In genomic region chr6:161080263-161080970, GRCh38 we compare ENCODE assay signal across 20 cellular contexts.
DNase-seq lines count a peak whose midpoint lies in the region; ATAC-seq and TF ChIP-seq lines count a peak whose summit lies in the region.
"Had no signal": no experiment of that assay in that cellular context is flagged by ENCODE, and none has a peak within 500 bp of the region (broad histone marks: within the 10 kb centered on the region; RNA-seq: fewer than 3 reads in every experiment).

No MANE protein-coding gene starts in this region.

- H3K9me2 ChIP-seq in PC-9 (ENCODE audit: insufficient read depth): no peaks in the 10 kb centered on the region

- H3K4me1 ChIP-seq in CD8-positive, alpha-beta memory T cell (ENCODE audit: insufficient read depth, low read length): peaks cover 9% of the 10 kb centered on the region
- H3K4me1 ChIP-seq in PC-9 (replicated peaks; ENCODE audit: insufficient read depth) (no peaks in the 10 kb centered on the region), colonic mucosa (no peaks in the 10 kb centered on the region), gastrocnemius medialis (no peaks in the 10 kb centered on the region)
- H3K4me1 ChIP-seq: prostate gland, spleen, testis had no signal

- BruUV-seq in PC-9 (replicated peaks; lab: Mats Ljungman, UMichigan): no TSS peak

- H3K4me3 ChIP-seq in CD8-positive, alpha-beta memory T cell (ENCODE audit: low read length): no peak overlapping the region
- H3K4me3 ChIP-seq in PC-9 (no peak overlapping the region), colonic mucosa (no peak overlapping the region), gastrocnemius medialis (no peak overlapping the region)
- H3K4me3 ChIP-seq: K562, prostate gland, spleen, testis had no signal

- peaks cover 4 to 10% (median 8%) of the 10 kb centered on the region in 3 donors for H3K4me1 Mint-ChIP-seq in CD8-positive, alpha-beta memory T cell
- H3K4me1 Mint-ChIP-seq: brain, neural crest cell had no signal

- peaks cover 38% of the 10 kb centered on the region for H3K36me3 ChIP-seq in CD8-positive, alpha-beta memory T cell (ENCODE audit: insufficient read depth, low read length)
- H3K36me3 ChIP-seq in PC-9 (ENCODE audit: low read depth): 0 out of 2 replicates have a peak, but pooled peaks cover 9% of the 10 kb centered on the region
- peaks cover 3% of the 10 kb centered on the region for H3K36me3 ChIP-seq in colonic mucosa
- H3K36me3 ChIP-seq in gastrocnemius medialis: peaks cover 0 to 49% of the 10 kb centered on the region in 2 donors

- DNase-seq in activated effector memory CD4-positive, alpha-beta T cell treated with anti-CD3 and anti-CD28 coated beads, Interleukin-2, amount 50 U/mL, for 16 hours: peak; percentile 76
- no peak for DNase-seq in activated effector memory CD4-positive, alpha-beta T cell treated with Interleukin-2 at 50 U/mL for 16 hours
- peak in 1 of 5 donors; percentile 23 for DNase-seq in CD8-positive, alpha-beta memory T cell
- DNase-seq in activated T-helper 9 cell treated with anti-CD3 and anti-CD28 coated beads, Interleukin-2, amount 50 U/mL, for 16 hours (ENCODE audit: low read depth): peak; percentile 26
- DNase-seq in head of caudate nucleus (peak in 38 of 42 donors; percentile 23 to 80 (median 51)), PC-9 (no peak), colonic mucosa (no peak), gastrocnemius medialis (no peak)
- DNase-seq: erythroblast, MV-4-11, NCI-H187, NCI-H774, SIG-M5, spleen, testis, WERI-Rb-1 had no signal

- no peak overlapping the region for H3K9ac ChIP-seq in colonic mucosa (ENCODE audit: low read depth in 2 of 2, low read length in 2 of 2)

- peak overlapping the region; percentile 19 for H3K27ac ChIP-seq in CD8-positive, alpha-beta memory T cell (ENCODE audit: low read depth, low read length)
- H3K27ac ChIP-seq in PC-9 (no peak overlapping the region), colonic mucosa (no peak overlapping the region), gastrocnemius medialis (no peak overlapping the region)
- H3K27ac ChIP-seq: prostate gland, testis, WERI-Rb-1 had no signal

- CTCF ChIA-PET in CD8-positive, alpha-beta memory T cell (lab: Charles Lee): no interaction called here
- CTCF ChIA-PET in PC-9 (lab: Charles Lee): no interaction called here

- H3K79me2 ChIP-seq in PC-9 (ENCODE audit: low read depth): no peaks in the 10 kb centered on the region

- H3K9me3 Mint-ChIP-seq in CD8-positive, alpha-beta memory T cell: no peaks in the 10 kb centered on the region
- H3K9me3 Mint-ChIP-seq: brain, neural crest cell had no signal

- H3K27me3 Mint-ChIP-seq in CD8-positive, alpha-beta memory T cell: peaks cover 0 to 2% of the 10 kb centered on the region in 2 donors
- H3K27me3 Mint-ChIP-seq: brain had no signal

- H3K27ac Mint-ChIP-seq in CD8-positive, alpha-beta memory T cell: peak overlapping the region in 1 of 8 donors; percentile 75
- H3K27ac Mint-ChIP-seq: brain had no signal

- peaks cover 0 to 7% (median 4%) of the 10 kb centered on the region in 3 donors for H3K36me3 Mint-ChIP-seq in CD8-positive, alpha-beta memory T cell

- H3K9me3 ChIP-seq in CD8-positive, alpha-beta memory T cell (ENCODE audit: low read length): no peaks in the 10 kb centered on the region
- no peaks in the 10 kb centered on the region for H3K9me3 ChIP-seq in PC-9 (ENCODE audit: insufficient read depth, low read depth)
- H3K9me3 ChIP-seq in colonic mucosa: no peaks in the 10 kb centered on the region
- no peaks in the 10 kb centered on the region for H3K9me3 ChIP-seq in gastrocnemius medialis
- H3K9me3 ChIP-seq: prostate gland, spleen, testis had no signal

- TF ChIP-seq CTCF in PC-9 (conservative IDR thresholded peaks at IDR 0.05) (no peak), colonic mucosa (IDR thresholded peaks at IDR 0.05) (no peak), gastrocnemius medialis (IDR thresholded peaks at IDR 0.05 in 4 of 5, conservative IDR thresholded peaks at IDR 0.05 in 1 of 5) (no peak)

- no peak for TF ChIP-seq POLR2A in gastrocnemius medialis (IDR thresholded peaks at IDR 0.05)

- H3K27me3 ChIP-seq in CD8-positive, alpha-beta memory T cell (ENCODE audit: insufficient read depth, low read length, poor library complexity, severe bottlenecking): no peaks in the 10 kb centered on the region
- H3K27me3 ChIP-seq in PC-9 (ENCODE audit: insufficient read depth, low read depth) (no peaks in the 10 kb centered on the region), colonic mucosa (no peaks in the 10 kb centered on the region), gastrocnemius medialis (no peaks in the 10 kb centered on the region)
- H3K27me3 ChIP-seq: spleen, testis had no signal

- intact Hi-C loops in head of caudate nucleus (cut with DNase I): no loop called here
- intact Hi-C loops in PC-9 (cut with micrococcal nuclease; ENCODE audit: unreplicated experiment): no loop called here
- intact Hi-C loops in colonic mucosa (cut with DNase I): no loop called here
- intact Hi-C loops in gastrocnemius medialis (cut with DNase I; ENCODE audit: low total_unique reads): no loop called here

- POLR2A ChIA-PET in CD8-positive, alpha-beta memory T cell (lab: Charles Lee): no interaction called here
- POLR2A ChIA-PET in PC-9 (lab: Charles Lee; ENCODE audit: unreplicated experiment): no interaction called here

- peak overlapping the region in 5 of 7 donors; percentile 27 to 44 (median 36) for H3K4me3 Mint-ChIP-seq in CD8-positive, alpha-beta memory T cell
- H3K4me3 Mint-ChIP-seq: brain, neural crest cell had no signal

- H3F3A ChIP-seq in PC-9 (ENCODE audit: insufficient read depth, low read depth): no peaks in the 10 kb centered on the region

- H3K4me2 ChIP-seq in PC-9: no peak overlapping the region

- no peak for ATAC-seq in gastrocnemius medialis

- in situ Hi-C loops in gastrocnemius medialis (cut with MboI; ENCODE audit: low sequenced_read_pairs in 4 of 4): no loop called here

- no peak overlapping the region for H2AFZ ChIP-seq in PC-9

- H4K20me1 ChIP-seq in PC-9 (ENCODE audit: insufficient read depth): no peaks in the 10 kb centered on the region

Comparison
In these comparisons a context has a peak if more than half of its experiments do, and no peak if none do; other contexts are left out.
1. DNase-seq: peak in activated effector memory CD4-positive, alpha-beta T cell treated with anti-CD3 and anti-CD28 coated beads, Interleukin-2, amount 50 U/mL, for 16 hours (single experiment), activated T-helper 9 cell treated with anti-CD3 and anti-CD28 coated beads, Interleukin-2, amount 50 U/mL, for 16 hours (single experiment) and head of caudate nucleus (38 of 42); none in activated effector memory CD4-positive, alpha-beta T cell treated with Interleukin-2 at 50 U/mL for 16 hours (single experiment), PC-9 (0 of 2), colonic mucosa (single experiment) and gastrocnemius medialis (0 of 2).